In genomic region chr9:18442629-18443491, GRCh38 we compare ENCODE assay signal across 9 cellular contexts.
DNase-seq lines count a peak whose midpoint lies in the region; ATAC-seq and TF ChIP-seq lines count a peak whose summit lies in the region.
"Had no signal": no experiment of that assay in that cellular context is flagged by ENCODE, and none has a peak within 500 bp of the region (broad histone marks: within the 10 kb centered on the region; RNA-seq: fewer than 3 reads in every experiment).

No MANE protein-coding gene starts in this region.

- peak; percentile 70 for DNase-seq in NCI-H1436 (lab: John Stamatoyannopoulos, UW)
- DNase-seq in NCI-H1436 treated with DMSO at 0.1 percent for 48 hours (lab: John Stamatoyannopoulos, UW) = no peak
- DNase-seq in NAMALWA (ENCODE audit: low spot score) = peak; percentile 74
- peak; percentile 1 for DNase-seq in T follicular helper cell (ENCODE audit: low read depth)
- DNase-seq in astrocyte of the spinal cord (ENCODE audit: low read depth, low spot score) = peak; percentile 90
- DNase-seq in iPS DF 19.7 (ENCODE audit: low read depth, low spot score) = peak; percentile 48
- DNase-seq in smooth muscle cell of the brain vasculature (ENCODE audit: low read depth, low spot score) = peak; percentile 78

- ATAC-seq in HG02610 (IDR thresholded peaks at IDR 0.05; ENCODE audit: unreplicated experiment) = peak; percentile 91

- TF ChIP-seq CTCF in astrocyte of the spinal cord (IDR thresholded peaks at IDR 0.05; ENCODE audit: low read depth, low read length) = peak; percentile 94

- in situ Hi-C loops in astrocyte of the spinal cord (cut with HindIII; ENCODE audit: low sequenced_read_pairs) = no loop called here

- no peak overlapping the region for H3K4me3 ChIP-seq in astrocyte of the spinal cord (ENCODE audit: low read depth, low read length)
- H3K4me3 ChIP-seq: BLaER1 had no signal
